Comparison of ENCODE assay signal across 19 cellular contexts in the genomic region with DNA sequence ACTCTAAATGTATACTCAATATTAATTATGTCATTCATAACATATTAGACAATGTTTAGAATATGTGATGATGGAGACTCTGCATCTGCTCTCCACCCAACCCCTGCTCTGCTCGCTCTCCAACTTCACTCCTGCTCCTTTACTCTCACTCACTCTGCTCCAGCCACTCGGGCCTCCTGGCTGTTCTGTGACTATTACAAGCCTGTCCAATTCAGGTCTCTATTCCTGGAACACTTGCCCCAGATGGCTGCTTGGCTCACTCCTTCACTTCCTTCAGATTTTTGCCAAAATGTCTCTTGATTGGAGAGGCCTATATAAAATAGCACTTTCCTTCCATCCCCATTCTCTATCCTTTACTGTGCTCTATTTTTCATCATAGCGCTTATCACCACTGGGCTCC.
"Had no signal": no experiment of that assay in that cellular context is flagged by ENCODE, and none has a peak within 500 bp of the region (broad histone marks: within the 10 kb centered on the region; RNA-seq: fewer than 3 reads in every experiment).

No MANE protein-coding gene starts in this region.

- H3K27me3 ChIP-seq: adrenal gland, foreskin keratinocyte, left lung, ovary, tibial artery had no signal

- H3K27ac Mint-ChIP-seq: activated naive CD4-positive, alpha-beta T cell treated with anti-CD3 and anti-CD28 coated beads, Interleukin-2, amount 50 U/mL, for 72 hours had no signal

- DNase-seq: activated CD4-positive, alpha-beta T cell treated with anti-CD3 and anti-CD28 coated beads for 1 hour; activated CD4-positive, alpha-beta T cell treated with anti-CD3 and anti-CD28 coated beads, Interleukin-2, amount 50 U/mL, for 4 hours; activated gamma-delta T cell; adrenal gland; foreskin keratinocyte; glutamatergic neuron; kidney; left lung; mesenchymal stem cell; naive thymus-derived CD4-positive, alpha-beta T cell; ovary; stimulated activated naive CD4-positive, alpha-beta T cell; T-helper 1 cell; T1000; tibial artery had no signal

- H3K27me3 Mint-ChIP-seq: naive thymus-derived CD4-positive, alpha-beta T cell had no signal

- H3K4me3 ChIP-seq: adrenal gland, left lung, ovary, tibial artery had no signal

- H3K36me3 Mint-ChIP-seq: activated naive CD4-positive, alpha-beta T cell treated with anti-CD3 and anti-CD28 coated beads, Interleukin-2, amount 50 U/mL, for 72 hours had no signal

- FAIRE-seq: colon, kidney had no signal

- H3K4me1 ChIP-seq: foreskin keratinocyte, left lung had no signal

- ATAC-seq: activated naive CD4-positive, alpha-beta T cell treated with anti-CD3 and anti-CD28 coated beads, Interleukin-2, amount 50 U/mL, for 72 hours; foreskin keratinocyte; left lung; naive thymus-derived CD4-positive, alpha-beta T cell; SK-N-SH treated with all-trans-retinoic acid at 6 μM for 48 hours had no signal

- H3K9me3 ChIP-seq: adrenal gland, left lung, ovary, tibial artery had no signal

- H3K36me3 ChIP-seq: adrenal gland, left lung, ovary, tibial artery had no signal

- H3K4me3 Mint-ChIP-seq: naive thymus-derived CD4-positive, alpha-beta T cell had no signal

- H3K27ac ChIP-seq: adrenal gland, foreskin keratinocyte, left lung, ovary, tibial artery, VCaP had no signal
